In the genomic region with DNA sequence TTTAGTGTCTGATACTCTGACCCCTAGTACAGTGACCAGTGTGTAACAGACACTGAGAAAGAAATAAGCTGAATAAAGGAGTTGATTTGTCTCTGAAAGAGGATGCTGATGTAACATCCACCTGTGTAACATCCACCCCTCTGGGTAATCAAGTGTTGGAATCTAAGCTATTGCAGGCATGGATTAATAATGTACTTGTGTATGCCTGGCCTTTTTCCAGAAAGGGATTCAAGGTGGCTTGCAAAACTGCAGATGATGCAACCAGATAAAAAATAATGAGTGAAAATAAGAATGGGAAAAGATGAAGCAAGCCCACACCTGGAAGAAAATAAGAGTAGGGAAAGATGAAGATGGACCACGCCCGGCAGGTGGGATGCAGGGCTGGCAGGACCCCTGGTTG, we compare ENCODE assay signal across 19 cellular contexts. TPM values are rescaled to one million over a fixed set of nuclear protein-coding genes. Genes with fewer than 3 reads are reported as not detected.
DNase-seq lines count a peak whose midpoint lies in the region; ATAC-seq, FAIRE-seq and TF ChIP-seq lines count a peak whose summit lies in the region.
"Had no signal": no experiment of that assay in that cellular context is flagged by ENCODE, and none has a peak within 500 bp of the region (broad histone marks: within the 10 kb centered on the region; RNA-seq: fewer than 3 reads in every experiment).

No MANE protein-coding gene starts in this region.

- H2AFZ ChIP-seq in SK-N-SH (ENCODE audit: low read depth): no peak overlapping the region

- H3K4me3 ChIP-seq in SK-N-SH (ENCODE audit: low read depth in 2 of 2, low read length in 1 of 2) (no peak overlapping the region), retinal pigment epithelial cell (ENCODE audit: low read length) (no peak overlapping the region), small intestine (ENCODE audit: low read depth in 1 of 2, low read length in 2 of 2) (no peak overlapping the region)
- H3K4me3 ChIP-seq: SK-N-MC had no signal

- H3K27ac ChIP-seq in SK-N-SH (ENCODE audit: low read depth in 2 of 2, low read length in 1 of 2) (no peak overlapping the region), RWPE1 (peak overlapping the region; percentile 73), small intestine (ENCODE audit: low read depth in 1 of 2, low read length in 1 of 2) (no peak overlapping the region)
- H3K27ac ChIP-seq: SK-N-MC had no signal

- CTCF ChIA-PET in SK-N-SH (lab: Yijun Ruan, JAX): no interaction called here
- CTCF ChIA-PET in RWPE1 (lab: Yijun Ruan, JAX): no interaction called here

- ATAC-seq in SK-N-SH treated with all-trans-retinoic acid at 6 μM for 48 hours: no peak
- ATAC-seq in esophagus mucosa: peak; percentile 69
- ATAC-seq: Right ventricle myocardium inferior had no signal

- no peaks in the 10 kb centered on the region for H3K27me3 ChIP-seq in SK-N-SH (ENCODE audit: insufficient read depth)
- no peaks in the 10 kb centered on the region for H3K27me3 ChIP-seq in small intestine (ENCODE audit: control insufficient read depth in 2 of 2, insufficient read depth in 2 of 2, low read length in 2 of 2)

- H3K9me3 ChIP-seq in SK-N-SH: no peaks in the 10 kb centered on the region
- no peaks in the 10 kb centered on the region for H3K9me3 ChIP-seq in small intestine (ENCODE audit: control insufficient read depth, low read depth)

- no peak for TF ChIP-seq RAD21 in SK-N-SH (IDR thresholded peaks at IDR 0.05; ENCODE audit: low read length)

- no peak for FAIRE-seq in small intestine (lab: Jason Lieb, UNC)

- H3K36me3 ChIP-seq in SK-N-SH (replicated peaks in 1 of 2; ENCODE audit: control insufficient read depth in 1 of 2, insufficient read depth in 2 of 2, low read length in 1 of 2): no peaks in the 10 kb centered on the region
- H3K36me3 ChIP-seq in small intestine (ENCODE audit: control insufficient read depth in 2 of 2, insufficient read depth in 2 of 2, low read length in 2 of 2): no peaks in the 10 kb centered on the region

- WGBS in SK-N-SH (ENCODE audit: low lambda C conversion rate): 66% methylated on average over 2 of the region's 2 CpGs
- 88 to 98% (median 89%) methylated on average over 2 of the region's 2 CpGs for WGBS in small intestine, 3 donors

- H3K9ac ChIP-seq in SK-N-SH: no peak overlapping the region

- TF ChIP-seq EP300 in SK-N-SH (IDR thresholded peaks at IDR 0.05; ENCODE audit: borderline replicate concordance in 1 of 2, low read depth in 1 of 2, low read length in 1 of 2): no peak

- H3K4me2 ChIP-seq in SK-N-SH: no peak overlapping the region

- H4K20me1 ChIP-seq in SK-N-SH (ENCODE audit: insufficient read depth): no peaks in the 10 kb centered on the region

- TF ChIP-seq CTCF in SK-N-SH (IDR thresholded peaks at IDR 0.05) (no peak), RWPE1 (conservative IDR thresholded peaks at IDR 0.05; ENCODE audit: low read depth) (no peak), retinal pigment epithelial cell (conservative IDR thresholded peaks at IDR 0.05; ENCODE audit: low read depth, low read length) (no peak)

- POLR2A ChIA-PET in SK-N-SH (lab: Yijun Ruan, JAX) (no interaction called here), RWPE1 (lab: Yijun Ruan, JAX; ENCODE audit: low non-redundant PET) (no interaction called here)

- no peaks in the 10 kb centered on the region for H3F3A ChIP-seq in SK-N-SH (replicated peaks; ENCODE audit: insufficient read depth)

- H3K4me1 ChIP-seq in SK-N-SH (ENCODE audit: control insufficient read depth in 1 of 2, insufficient read depth in 2 of 2, low read depth in 1 of 2, low read length in 1 of 2): peaks cover 0 to 2% of the 10 kb centered on the region in 2 experiments; a peak in 1 of 4 replicates
- H3K4me1 ChIP-seq in small intestine (ENCODE audit: control insufficient read depth in 2 of 2, insufficient read depth in 1 of 2, low read depth in 1 of 2, low read length in 1 of 2): no peaks in the 10 kb centered on the region

- no peaks in the 10 kb centered on the region for H3K79me2 ChIP-seq in SK-N-SH (ENCODE audit: insufficient read depth)

- no peaks in the 10 kb centered on the region for H3K9me2 ChIP-seq in SK-N-SH

- DNase-seq in SK-N-SH (no peak), RWPE1 (ENCODE audit: low spot score) (peak; percentile 82), retinal pigment epithelial cell (ENCODE audit: low read depth) (peak; percentile 37), small intestine (no peak), dedifferentiated amniotic fluid mesenchymal stem cell (ENCODE audit: extremely low spot score) (no peak)
- no peak for DNase-seq in stimulated activated CD4-positive, alpha-beta T cell treated with anti-CD3 and anti-CD28 coated beads, Interleukin-4, amount 100 ng/mL, for 24 hours
- DNase-seq: CD4-positive, alpha-beta memory T cell; DMS79 treated with DMSO at 0.1 percent for 48 hours; NCI-H1105 treated with DMSO at 0.1 percent for 48 hours; NCI-H187 treated with DMSO at 0.1 percent for 48 hours; NCI-H748 treated with DMSO at 0.1 percent for 48 hours had no signal

TF ChIP-seq in SK-N-SH, 30 proteins besides CTCF, POLR2A, EP300 and RAD21:
- peak; percentile 18; the same call in 1 of the 2 replicates for TF ChIP-seq GATA2 (CRISPR knock-in tag; IDR thresholded peaks at IDR 0.05)
- no peak for TF ChIP-seq SMC3 (IDR thresholded peaks at IDR 0.05; ENCODE audit: low read depth, low read length)
TF ChIP-seq in SK-N-SH: peak in this region for 1.

TF ChIP-seq in SK-N-SH treated with all-trans-retinoic acid at 6 μM for 48 hours, 23 proteins besides CTCF, POLR2A, EP300 and RAD21:
- TF ChIP-seq, protein P1, sequence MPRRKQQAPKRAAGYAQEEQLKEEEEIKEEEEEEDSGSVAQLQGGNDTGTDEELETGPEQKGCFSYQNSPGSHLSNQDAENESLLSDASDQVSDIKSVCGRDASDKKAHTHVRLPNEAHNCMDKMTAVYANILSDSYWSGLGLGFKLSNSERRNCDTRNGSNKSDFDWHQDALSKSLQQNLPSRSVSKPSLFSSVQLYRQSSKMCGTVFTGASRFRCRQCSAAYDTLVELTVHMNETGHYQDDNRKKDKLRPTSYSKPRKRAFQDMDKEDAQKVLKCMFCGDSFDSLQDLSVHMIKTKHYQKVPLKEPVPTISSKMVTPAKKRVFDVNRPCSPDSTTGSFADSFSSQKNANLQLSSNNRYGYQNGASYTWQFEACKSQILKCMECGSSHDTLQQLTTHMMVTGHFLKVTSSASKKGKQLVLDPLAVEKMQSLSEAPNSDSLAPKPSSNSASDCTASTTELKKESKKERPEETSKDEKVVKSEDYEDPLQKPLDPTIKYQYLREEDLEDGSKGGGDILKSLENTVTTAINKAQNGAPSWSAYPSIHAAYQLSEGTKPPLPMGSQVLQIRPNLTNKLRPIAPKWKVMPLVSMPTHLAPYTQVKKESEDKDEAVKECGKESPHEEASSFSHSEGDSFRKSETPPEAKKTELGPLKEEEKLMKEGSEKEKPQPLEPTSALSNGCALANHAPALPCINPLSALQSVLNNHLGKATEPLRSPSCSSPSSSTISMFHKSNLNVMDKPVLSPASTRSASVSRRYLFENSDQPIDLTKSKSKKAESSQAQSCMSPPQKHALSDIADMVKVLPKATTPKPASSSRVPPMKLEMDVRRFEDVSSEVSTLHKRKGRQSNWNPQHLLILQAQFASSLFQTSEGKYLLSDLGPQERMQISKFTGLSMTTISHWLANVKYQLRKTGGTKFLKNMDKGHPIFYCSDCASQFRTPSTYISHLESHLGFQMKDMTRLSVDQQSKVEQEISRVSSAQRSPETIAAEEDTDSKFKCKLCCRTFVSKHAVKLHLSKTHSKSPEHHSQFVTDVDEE (CRISPR knock-in tag; IDR thresholded peaks at IDR 0.05): no peak
TF ChIP-seq in SK-N-SH treated with all-trans-retinoic acid at 6 μM for 48 hours: peak in this region for 0.

RNA-seq across cellular contexts. Expression of a gene that starts 48.2 kb away (rescaled TPM):
- 0.02 TPM in 1 of 2 replicates, not detected in the other for polyA plus RNA-seq in SK-N-SH (2012; rRNA removed)
- 0.03 TPM in 1 of 2 replicates, not detected in the other for polyA plus RNA-seq in SK-N-SH (2012; cell fraction: cytosol; rRNA removed)
- polyA plus RNA-seq in SK-N-SH (2012; cell fraction: nucleus; rRNA removed): not detected in 2 replicates
- not detected for total RNA-seq in esophagus mucosa
- polyA plus RNA-seq in small intestine: not detected
- total RNA-seq: A172; CD4-positive, alpha-beta memory T cell; G401; NCI-H460; Right ventricle myocardium inferior had no signal
- polyA plus RNA-seq: BJ; CD4-positive, alpha-beta memory T cell had no signal

Comparison
In these comparisons a context has a peak if more than half of its experiments do, and no peak if none do; other contexts are left out.
1. DNase-seq: peak in RWPE1 (single experiment) and retinal pigment epithelial cell (single experiment); none in SK-N-SH (single experiment), small intestine (single experiment), stimulated activated CD4-positive, alpha-beta T cell treated with anti-CD3 and anti-CD28 coated beads, Interleukin-4, amount 100 ng/mL, for 24 hours (single experiment) and dedifferentiated amniotic fluid mesenchymal stem cell (single experiment).